ENCODE assay signal across 35 cellular contexts in the genomic region with DNA sequence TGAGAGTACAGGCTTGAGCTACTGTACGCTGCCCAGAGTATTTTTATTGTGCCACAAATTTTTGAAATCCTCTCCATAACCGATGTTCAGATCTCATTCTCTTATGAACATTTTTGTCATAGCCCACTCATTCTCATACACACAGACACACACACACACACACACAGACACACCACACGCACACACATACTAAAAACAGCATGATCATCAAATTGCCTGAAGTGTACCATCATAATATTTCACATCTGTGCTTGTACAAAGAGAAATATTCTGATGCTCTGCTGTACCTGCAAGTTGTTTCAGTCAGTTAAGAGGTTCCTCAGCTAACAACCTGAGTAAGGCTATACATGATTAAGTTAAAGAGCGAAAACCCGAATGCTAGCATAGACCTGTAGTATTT.
"Had no signal": no experiment of that assay in that cellular context is flagged by ENCODE, and none has a peak within 500 bp of the region (broad histone marks: within the 10 kb centered on the region; RNA-seq: fewer than 3 reads in every experiment).

No MANE protein-coding gene starts in this region.

- H3K27me3 ChIP-seq: MG63 had no signal

- DNase-seq: Karpas-422, Kasumi-1, MG63, MM.1S, MV-4-11, NCI-H1048, NCI-H1092, NCI-H1092 treated with DMSO at 0.1 percent for 48 hours, NCI-H1105, NCI-H1105 treated with DMSO at 0.1 percent for 48 hours, NCI-H1417, NCI-H1417 treated with DMSO at 0.1 percent for 48 hours, NCI-H1436, NCI-H1436 treated with DMSO at 0.1 percent for 48 hours, NCI-H146, NCI-H1694, NCI-H1694 treated with DMSO at 0.1 percent for 48 hours, NCI-H187, NCI-H187 treated with DMSO at 0.1 percent for 48 hours, NCI-H1930, NCI-H2029, NCI-H2029 treated with DMSO at 0.1 percent for 48 hours, NCI-H2081, NCI-H2081 treated with DMSO at 0.1 percent for 48 hours, NCI-H2107, NCI-H2171, NCI-H2171 treated with DMSO at 0.1 percent for 48 hours, NCI-H2227 treated with DMSO at 0.1 percent for 48 hours, NCI-H226, NCI-H345, NCI-H446, NCI-H446 treated with DMSO at 0.1 percent for 48 hours, NCI-H510A, NCI-H510A treated with DMSO at 0.1 percent for 48 hours, NCI-H524 treated with DMSO at 0.1 percent for 48 hours had no signal

- H3K36me3 ChIP-seq: MG63 had no signal

- H3K9me3 ChIP-seq: MG63 had no signal

- H3K4me3 ChIP-seq: MG63 had no signal
